ENCODE assay signal across 1 cellular context in the genomic region with DNA sequence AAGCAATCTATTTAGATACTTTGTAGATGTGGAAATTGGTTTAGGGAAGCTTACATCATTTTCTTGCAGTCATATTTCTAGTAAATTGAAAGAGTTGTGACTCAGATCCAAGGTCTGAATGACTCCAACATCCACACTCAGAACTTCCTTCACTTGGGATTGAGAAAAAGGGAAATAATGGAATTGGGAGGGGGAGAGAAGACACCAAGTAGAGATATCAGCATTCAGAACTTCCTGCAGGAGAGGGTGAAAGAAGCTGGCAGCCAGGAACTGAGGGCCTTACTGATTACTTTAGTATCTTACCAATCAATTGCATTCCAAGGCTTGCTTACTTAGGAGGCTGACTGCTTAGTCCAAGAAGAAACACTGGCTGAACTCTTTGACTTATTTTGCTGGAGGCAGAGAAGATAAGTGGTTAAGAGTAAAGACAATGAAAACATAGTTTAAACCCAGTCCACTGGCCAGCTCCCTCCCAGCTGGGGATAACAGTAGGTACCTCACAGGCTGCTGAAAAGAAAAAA.
TF ChIP-seq lines count a peak whose summit lies in the region.

No MANE protein-coding gene starts in this region.

TF ChIP-seq in HEK293, 187 proteins besides CTCF, POLR2A, EP300 and RAD21 (continued from another document):
- TF ChIP-seq ELK4 (IDR thresholded peaks at IDR 0.05; ENCODE audit: borderline replicate concordance, low read depth, low read length) (no peak), ZNF10 (tag by site-specific recombination; IDR thresholded peaks at IDR 0.05) (no peak), ZNF473 (tag by site-specific recombination; IDR thresholded peaks at IDR 0.05) (no peak), IKZF3 (tag by site-specific recombination; IDR thresholded peaks at IDR 0.05) (no peak), ZNF184 (tag by site-specific recombination; IDR thresholded peaks at IDR 0.05) (0 out of 2 replicates have a peak, but pooled peaks have one; percentile 9), ZFP69B (tag by site-specific recombination; IDR thresholded peaks at IDR 0.05) (no peak), ZNF280D (tag by site-specific recombination; IDR thresholded peaks at IDR 0.05) (no peak), ZNF768 (tag by site-specific recombination; IDR thresholded peaks at IDR 0.05) (no peak), ZBTB26 (tag by site-specific recombination; optimal IDR thresholded peaks at IDR 0.05) (no peak), ZNF398 (tag by site-specific recombination; IDR thresholded peaks at IDR 0.05) (no peak), MZF1 (tag by site-specific recombination; IDR thresholded peaks at IDR 0.05; ENCODE audit: borderline replicate concordance) (peak; percentile 78; the same call in 1 of the 2 replicates)
- TF ChIP-seq, protein P1, sequence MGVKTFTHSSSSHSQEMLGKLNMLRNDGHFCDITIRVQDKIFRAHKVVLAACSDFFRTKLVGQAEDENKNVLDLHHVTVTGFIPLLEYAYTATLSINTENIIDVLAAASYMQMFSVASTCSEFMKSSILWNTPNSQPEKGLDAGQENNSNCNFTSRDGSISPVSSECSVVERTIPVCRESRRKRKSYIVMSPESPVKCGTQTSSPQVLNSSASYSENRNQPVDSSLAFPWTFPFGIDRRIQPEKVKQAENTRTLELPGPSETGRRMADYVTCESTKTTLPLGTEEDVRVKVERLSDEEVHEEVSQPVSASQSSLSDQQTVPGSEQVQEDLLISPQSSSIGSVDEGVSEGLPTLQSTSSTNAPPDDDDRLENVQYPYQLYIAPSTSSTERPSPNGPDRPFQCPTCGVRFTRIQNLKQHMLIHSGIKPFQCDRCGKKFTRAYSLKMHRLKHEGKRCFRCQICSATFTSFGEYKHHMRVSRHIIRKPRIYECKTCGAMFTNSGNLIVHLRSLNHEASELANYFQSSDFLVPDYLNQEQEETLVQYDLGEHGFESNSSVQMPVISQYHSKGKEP (tag by site-specific recombination; IDR thresholded peaks at IDR 0.05): no peak
